In genomic region chr1:180786633-180787032, GRCh38 we compare ENCODE assay signal across 20 cellular contexts.
"Had no signal": no experiment of that assay in that cellular context is flagged by ENCODE, and none has a peak within 500 bp of the region (broad histone marks: within the 10 kb centered on the region; RNA-seq: fewer than 3 reads in every experiment).

No MANE protein-coding gene starts in this region.

- H3K9me3 Mint-ChIP-seq: activated CD4-positive, alpha-beta T cell treated with anti-CD3 and anti-CD28 coated beads, Interleukin-2, amount 10 ng/mL, durations not matched to agents 24 days and 14 days; activated CD8-positive, alpha-beta T cell treated with anti-CD3 and anti-CD28 coated beads for 36 hours; activated naive CD8-positive, alpha-beta T cell treated with anti-CD3 and anti-CD28 coated beads, Interleukin-2, amount 50 U/mL, for 24 hours; activated T-helper 1 cell treated with anti-CD3 and anti-CD28 coated beads, Interleukin-12 subunit alpha, Interleukin-12 subunit beta, Interleukin-2, Interleukin-4 antibody, amounts not matched to agents 30 ng/mL and 10 ng/mL and 1 ng/mL, durations not matched to agents 14 hours and 24 hours and 36 hours; neural crest cell; T-helper 1 cell treated with Interleukin-12 subunit alpha and Interleukin-12 subunit beta and Interleukin-4 antibody, amounts not matched to agents 30 μg/mL and 1 μg/mL, for 36 hours; type B pancreatic cell had no signal

- H3K27ac ChIP-seq: gastrocnemius medialis, prostate gland, right atrium auricular region, spleen, thoracic aorta had no signal

- H3K27ac Mint-ChIP-seq: activated CD4-positive, alpha-beta T cell treated with anti-CD3 and anti-CD28 coated beads, Interleukin-2, amount 10 ng/mL, durations not matched to agents 24 days and 14 days; activated CD8-positive, alpha-beta memory T cell treated with anti-CD3 and anti-CD28 coated beads, Interleukin-2, amount 10 ng/mL, durations not matched to agents 7 days and 5 days; activated CD8-positive, alpha-beta T cell treated with anti-CD3 and anti-CD28 coated beads for 36 hours; activated naive CD8-positive, alpha-beta T cell treated with anti-CD3 and anti-CD28 coated beads, Interleukin-2, amount 50 U/mL, for 24 hours; activated T-helper 1 cell treated with anti-CD3 and anti-CD28 coated beads, Interleukin-12 subunit alpha, Interleukin-12 subunit beta, Interleukin-2, Interleukin-4 antibody, amounts not matched to agents 30 ng/mL and 10 ng/mL and 1 ng/mL, durations not matched to agents 14 hours and 24 hours and 36 hours; T-helper 1 cell treated with Interleukin-12 subunit alpha and Interleukin-12 subunit beta and Interleukin-4 antibody, amounts not matched to agents 30 μg/mL and 1 μg/mL, for 36 hours; type B pancreatic cell had no signal

- H3K4me3 Mint-ChIP-seq: activated CD4-positive, alpha-beta T cell treated with anti-CD3 and anti-CD28 coated beads, Interleukin-2, amount 10 ng/mL, durations not matched to agents 24 days and 14 days; activated CD8-positive, alpha-beta memory T cell treated with anti-CD3 and anti-CD28 coated beads, Interleukin-2, amount 10 ng/mL, durations not matched to agents 7 days and 5 days; activated CD8-positive, alpha-beta T cell treated with anti-CD3 and anti-CD28 coated beads for 36 hours; activated naive CD8-positive, alpha-beta T cell treated with anti-CD3 and anti-CD28 coated beads, Interleukin-2, amount 50 U/mL, for 24 hours; activated T-helper 1 cell treated with anti-CD3 and anti-CD28 coated beads, Interleukin-12 subunit alpha, Interleukin-12 subunit beta, Interleukin-2, Interleukin-4 antibody, amounts not matched to agents 30 ng/mL and 10 ng/mL and 1 ng/mL, durations not matched to agents 14 hours and 24 hours and 36 hours; neural crest cell; T-helper 1 cell treated with Interleukin-12 subunit alpha and Interleukin-12 subunit beta and Interleukin-4 antibody, amounts not matched to agents 30 μg/mL and 1 μg/mL, for 36 hours; type B pancreatic cell had no signal

- H3K9me3 ChIP-seq: gastrocnemius medialis, prostate gland, right atrium auricular region, spleen, thoracic aorta had no signal

- H3K4me1 ChIP-seq: prostate gland, right atrium auricular region had no signal

- H3K27me3 Mint-ChIP-seq: activated CD4-positive, alpha-beta T cell treated with anti-CD3 and anti-CD28 coated beads, Interleukin-2, amount 10 ng/mL, durations not matched to agents 24 days and 14 days; activated CD8-positive, alpha-beta memory T cell treated with anti-CD3 and anti-CD28 coated beads, Interleukin-2, amount 10 ng/mL, durations not matched to agents 7 days and 5 days; activated CD8-positive, alpha-beta T cell treated with anti-CD3 and anti-CD28 coated beads for 36 hours; activated naive CD8-positive, alpha-beta T cell treated with anti-CD3 and anti-CD28 coated beads, Interleukin-2, amount 50 U/mL, for 24 hours; type B pancreatic cell had no signal

- H3K27me3 ChIP-seq: gastrocnemius medialis, right atrium auricular region, spleen had no signal

- DNase-seq: activated CD4-positive, alpha-beta T cell treated with anti-CD3 and anti-CD28 coated beads, Interleukin-2, amount 10 ng/mL, durations not matched to agents 24 days and 14 days; activated CD8-positive, alpha-beta memory T cell treated with anti-CD3 and anti-CD28 coated beads, Interleukin-2, amount 10 ng/mL, durations not matched to agents 7 days and 5 days; activated CD8-positive, alpha-beta T cell treated with anti-CD3 and anti-CD28 coated beads for 36 hours; activated gamma-delta T cell; activated naive CD4-positive, alpha-beta T cell treated with anti-CD3 and anti-CD28 coated beads, Interleukin-2, amount 50 U/mL, for 16 hours; activated naive CD8-positive, alpha-beta T cell treated with anti-CD3 and anti-CD28 coated beads, Interleukin-2, amount 50 U/mL, for 24 hours; gastrocnemius medialis; hypothalamus; left ventricle myocardium superior; mammary epithelial cell; spleen; stimulated activated CD4-positive, alpha-beta T cell treated with anti-CD3 and anti-CD28 coated beads, Interleukin-4, amount 100 ng/mL, for 24 hours; stimulated activated naive CD4-positive, alpha-beta T cell treated with Interleukin-2 at 50 U/mL for 16 hours had no signal

- H3K36me3 ChIP-seq: gastrocnemius medialis, prostate gland, right atrium auricular region, thoracic aorta had no signal

- H3K4me3 ChIP-seq: gastrocnemius medialis, prostate gland, right atrium auricular region, spleen, thoracic aorta had no signal
